1 cellular context compared by ENCODE assay signal in genomic region chr17:34961093-34961911, GRCh38.
A peak's percentile ranks its signal among the peaks of the same experiment; 100 is the strongest.
TF ChIP-seq lines count a peak whose summit lies in the region.

TSS of gene CCT6B (minus strand) at chr17:34961460. CDS start at chr17:34961393, 67 bp downstream.
TSS of gene ZNF830 (plus strand) at chr17:34961540. CDS start at chr17:34961567, 27 bp downstream.

TF ChIP-seq in HepG2, 621 proteins besides CTCF, POLR2A, EP300 and RAD21 (continued from another document and continues in another):
- peak; percentile 91 for TF ChIP-seq ZFP91 (CRISPR knock-in tag; IDR thresholded peaks at IDR 0.05; ENCODE audit: borderline replicate concordance)
- peak; percentile 64; the same call in 1 of the 2 replicates for TF ChIP-seq ZNF839 (CRISPR knock-in tag; IDR thresholded peaks at IDR 0.05; ENCODE audit: borderline replicate concordance)
- TF ChIP-seq ZEB1 (IDR thresholded peaks at IDR 0.05; ENCODE audit: insufficient replicate concordance, low read depth), result no peak
- no peak for TF ChIP-seq REPIN1 (CRISPR knock-in tag; IDR thresholded peaks at IDR 0.05; ENCODE audit: borderline replicate concordance, low read depth)
- no peak for TF ChIP-seq HNRNPH1 (optimal IDR thresholded peaks at IDR 0.05; ENCODE audit: low read depth, low read length)
- TF ChIP-seq ZBTB2 (CRISPR knock-in tag; IDR thresholded peaks at IDR 0.05; ENCODE audit: low read depth), result no peak
- 0 out of 2 replicates have a peak, but pooled peaks have one; percentile 49 for TF ChIP-seq ZNF878 (CRISPR knock-in tag; IDR thresholded peaks at IDR 0.05)
- 0 out of 2 replicates have a peak, but pooled peaks have one; percentile 5 for TF ChIP-seq ZNF564 (CRISPR knock-in tag; IDR thresholded peaks at IDR 0.05)
- TF ChIP-seq PBX3 (CRISPR knock-in tag; IDR thresholded peaks at IDR 0.05; ENCODE audit: borderline replicate concordance), result no peak
- no peak for TF ChIP-seq ZNF124 (CRISPR knock-in tag; IDR thresholded peaks at IDR 0.05)
- TF ChIP-seq DNMT3B (CRISPR knock-in tag; conservative IDR thresholded peaks at IDR 0.05), result 0 out of 2 replicates have a peak, but pooled peaks have one; percentile 17
- TF ChIP-seq TCF7 (IDR thresholded peaks at IDR 0.05; ENCODE audit: low read depth), result no peak
- no peak for TF ChIP-seq PBX2 (CRISPR knock-in tag; IDR thresholded peaks at IDR 0.05)
- no peak for TF ChIP-seq PCBP1 (IDR thresholded peaks at IDR 0.05; ENCODE audit: borderline replicate concordance, low read depth, low read length)
- TF ChIP-seq ZNF646 (CRISPR knock-in tag; IDR thresholded peaks at IDR 0.05), result no peak
- TF ChIP-seq IKZF4 (CRISPR knock-in tag; IDR thresholded peaks at IDR 0.05; ENCODE audit: borderline replicate concordance, low read depth, not compliant biosample characterization), result no peak
- no peak for TF ChIP-seq MAFG (CRISPR knock-in tag; IDR thresholded peaks at IDR 0.05)
- no peak for TF ChIP-seq TBP (CRISPR knock-in tag; IDR thresholded peaks at IDR 0.05)
- 0 out of 2 replicates have a peak, but pooled peaks have one; percentile 33 for TF ChIP-seq GFI1 (CRISPR knock-in tag; IDR thresholded peaks at IDR 0.05; ENCODE audit: borderline replicate concordance)
- TF ChIP-seq RFX3 (CRISPR knock-in tag; IDR thresholded peaks at IDR 0.05), result no peak
- no peak for TF ChIP-seq ARID3A (IDR thresholded peaks at IDR 0.05; ENCODE audit: low read depth, low read length)
- TF ChIP-seq ZNF580 (CRISPR knock-in tag; IDR thresholded peaks at IDR 0.05; ENCODE audit: borderline replicate concordance, low read depth), result peak; percentile 35; the same call in 1 of the 2 replicates
- no peak for TF ChIP-seq RARG (CRISPR knock-in tag; IDR thresholded peaks at IDR 0.05; ENCODE audit: low read depth)
- TF ChIP-seq ZSCAN21 (CRISPR knock-in tag; IDR thresholded peaks at IDR 0.05; ENCODE audit: borderline replicate concordance), result 0 out of 2 replicates have a peak, but pooled peaks have one; percentile 67
- no peak; the same call in 1 of the 2 replicates for TF ChIP-seq ZNF451 (CRISPR knock-in tag; IDR thresholded peaks at IDR 0.05)
- TF ChIP-seq ZNF446 (CRISPR knock-in tag; IDR thresholded peaks at IDR 0.05), result no peak
- peak; percentile 75; the same call in 1 of the 2 replicates for TF ChIP-seq CBX2 (IDR thresholded peaks at IDR 0.05; ENCODE audit: low read depth, low read length)
- TF ChIP-seq CBX2 (CRISPR knock-in tag; IDR thresholded peaks at IDR 0.05; ENCODE audit: low read depth), result no peak
- no peak for TF ChIP-seq MIER3 (CRISPR knock-in tag; IDR thresholded peaks at IDR 0.05; ENCODE audit: borderline replicate concordance)
- peak; percentile 36; the same call in 1 of the 2 replicates for TF ChIP-seq SP4 (CRISPR knock-in tag; IDR thresholded peaks at IDR 0.05)
- 0 out of 2 replicates have a peak, but pooled peaks have one; percentile 60 for TF ChIP-seq HOXA9 (CRISPR knock-in tag; IDR thresholded peaks at IDR 0.05; ENCODE audit: borderline replicate concordance)
- peak; percentile 16; the same call in 1 of the 2 replicates for TF ChIP-seq MNT (IDR thresholded peaks at IDR 0.05)
- TF ChIP-seq GATA4 (IDR thresholded peaks at IDR 0.05; ENCODE audit: borderline replicate concordance, low read depth), result no peak; the same call in 1 of the 2 replicates
- TF ChIP-seq NRL (CRISPR knock-in tag; IDR thresholded peaks at IDR 0.05; ENCODE audit: borderline replicate concordance), result peak; percentile 92
- 0 out of 4 replicates have a peak, but pooled peaks of 1 of the 2 experiments have one; percentile 50 for TF ChIP-seq ATF4 (CRISPR knock-in tag; IDR thresholded peaks at IDR 0.05)
- peak; percentile 77; the same call in 1 of the 2 replicates for TF ChIP-seq MYPOP (CRISPR knock-in tag; IDR thresholded peaks at IDR 0.05)
- TF ChIP-seq JUND (CRISPR knock-in tag; IDR thresholded peaks at IDR 0.05), result peak; percentile 65; the same call in 1 of the 2 replicates
- TF ChIP-seq YEATS2 (CRISPR knock-in tag; IDR thresholded peaks at IDR 0.05; ENCODE audit: borderline replicate concordance), result peak; percentile 86; the same call in 1 of the 2 replicates
